12 cellular contexts compared by ENCODE assay signal in the genomic region with DNA sequence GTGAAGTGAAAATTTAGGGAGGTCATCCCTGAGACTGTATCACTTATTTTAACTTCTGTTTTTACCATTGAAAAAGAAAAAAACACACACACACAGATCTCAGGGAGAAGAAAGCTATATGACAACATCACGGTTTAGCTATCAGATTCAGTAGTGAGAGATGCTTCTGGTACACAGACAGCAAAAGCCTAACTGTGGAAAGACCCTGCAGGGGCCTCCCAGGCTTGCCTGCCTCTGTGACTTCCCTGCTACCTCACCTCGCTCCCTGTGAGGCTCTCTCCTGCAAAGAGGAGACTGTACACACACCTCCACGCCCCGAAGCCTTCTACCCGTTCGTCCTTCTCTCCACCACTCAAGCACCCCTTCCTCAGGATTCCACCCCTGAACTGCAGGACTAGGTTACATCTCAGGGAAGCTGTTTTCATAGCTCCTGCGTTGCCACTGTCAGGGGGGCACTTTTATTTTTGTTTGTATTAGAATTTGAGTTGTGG.
DNase-seq lines count a peak whose midpoint lies in the region; ATAC-seq and TF ChIP-seq lines count a peak whose summit lies in the region.
"Had no signal": no experiment of that assay in that cellular context is flagged by ENCODE, and none has a peak within 500 bp of the region (broad histone marks: within the 10 kb centered on the region; RNA-seq: fewer than 3 reads in every experiment).

No MANE protein-coding gene starts in this region.

- H3K9me3 Mint-ChIP-seq in activated naive CD4-positive, alpha-beta T cell treated with anti-CD3 and anti-CD28 coated beads for 36 hours: no peaks in the 10 kb centered on the region
- H3K9me3 Mint-ChIP-seq in endodermal cell: no peaks in the 10 kb centered on the region
- no peaks in the 10 kb centered on the region for H3K9me3 Mint-ChIP-seq in progenitor cell of endocrine pancreas (ENCODE audit: low read depth)
- H3K9me3 Mint-ChIP-seq: effector memory CD8-positive, alpha-beta T cell had no signal

- CTCF ChIA-PET in activated naive CD4-positive, alpha-beta T cell treated with anti-CD3 and anti-CD28 coated beads for 36 hours (lab: Charles Lee): interaction anchor here (0.9 to 1.4 kb wide), 3 partner anchors 10 to 89 kb away, joined by 3 to 7 read pairs (median 3); no protein-coding TSS in a partner anchor

- peaks cover 6% of the 10 kb centered on the region for H3K4me1 Mint-ChIP-seq in activated naive CD4-positive, alpha-beta T cell treated with anti-CD3 and anti-CD28 coated beads for 36 hours (ENCODE audit: low read depth)
- H3K4me1 Mint-ChIP-seq in endodermal cell (peaks cover 22% of the 10 kb centered on the region), progenitor cell of endocrine pancreas (ENCODE audit: low read depth) (peaks cover 16% of the 10 kb centered on the region)

- no peaks in the 10 kb centered on the region for H3K36me3 ChIP-seq in endodermal cell (ENCODE audit: control insufficient read depth, insufficient read depth, low read length)
- H3K36me3 ChIP-seq: thyroid gland had no signal

- H3K4me3 ChIP-seq in endodermal cell (ENCODE audit: low read length): no peak overlapping the region
- H3K4me3 ChIP-seq: thyroid gland had no signal

- no peaks in the 10 kb centered on the region for H3K4me1 ChIP-seq in endodermal cell (ENCODE audit: control insufficient read depth, insufficient read depth, low read length)
- H3K4me1 ChIP-seq: thyroid gland had no signal

- H3K27ac Mint-ChIP-seq in activated naive CD4-positive, alpha-beta T cell treated with anti-CD3 and anti-CD28 coated beads for 36 hours: peak overlapping the region; percentile 83
- H3K27ac Mint-ChIP-seq in endodermal cell (peak overlapping the region; percentile 17), progenitor cell of endocrine pancreas (peak overlapping the region; percentile 70)

- H3K27ac ChIP-seq in endodermal cell (ENCODE audit: low read depth, low read length): no peak overlapping the region
- H3K27ac ChIP-seq: thyroid gland had no signal

- 83% methylated on average over 7 of the region's 7 CpGs; no CpG with 5 or more reads in 1 of the 2 experiments for WGBS in endodermal cell (ENCODE audit: insufficient coverage in 1 of 2, insufficient read length in 1 of 2), 2 experiments

- no peak for ATAC-seq in HG02852 (IDR thresholded peaks at IDR 0.05; ENCODE audit: unreplicated experiment)

- no peaks in the 10 kb centered on the region for H3K9me3 ChIP-seq in endodermal cell (ENCODE audit: control insufficient read depth, low read length)
- H3K9me3 ChIP-seq: thyroid gland had no signal

- no peaks in the 10 kb centered on the region for H3K27me3 ChIP-seq in endodermal cell (ENCODE audit: control insufficient read depth, insufficient read depth, low read length, poor library complexity, severe bottlenecking)
- H3K27me3 ChIP-seq: thyroid gland had no signal

- no peaks in the 10 kb centered on the region for H3K27me3 Mint-ChIP-seq in activated naive CD4-positive, alpha-beta T cell treated with anti-CD3 and anti-CD28 coated beads for 36 hours (ENCODE audit: low read depth)
- H3K27me3 Mint-ChIP-seq in endodermal cell (ENCODE audit: insufficient read depth) (no peaks in the 10 kb centered on the region), progenitor cell of endocrine pancreas (no peaks in the 10 kb centered on the region)

- no peak overlapping the region for H3K9ac ChIP-seq in endodermal cell (ENCODE audit: extremely low read depth, low read length, poor library complexity, severe bottlenecking)

- DNase-seq in activated naive CD4-positive, alpha-beta T cell treated with anti-CD3 and anti-CD28 coated beads for 36 hours: peak; percentile 24
- DNase-seq in activated naive CD4-positive, alpha-beta T cell treated with anti-CD3 and anti-CD28 coated beads, Interleukin-2, amount 50 U/mL, for 16 hours: no peak
- DNase-seq in NCI-H69 (lab: John Stamatoyannopoulos, UW): peak; percentile 46
- DNase-seq in endodermal cell: no peak
- no peak for DNase-seq in progenitor cell of endocrine pancreas (ENCODE audit: low spot score, unreplicated experiment)
- DNase-seq in 8988T: no peak
- no peak for DNase-seq in glomerular visceral epithelial cell (ENCODE audit: extremely low spot score)
- DNase-seq: DMS79 treated with DMSO at 0.1 percent for 48 hours, SIG-M5, thyroid gland had no signal

- intact Hi-C loops in activated naive CD4-positive, alpha-beta T cell treated with anti-CD3 and anti-CD28 coated beads for 36 hours (cut with micrococcal nuclease): loop anchor here (1.0 to 5.0 kb wide), 3 partner anchors 77 to 175 kb away; no protein-coding TSS in a partner anchor

- TF ChIP-seq CTCF in endodermal cell (conservative IDR thresholded peaks at IDR 0.05) (no peak), progenitor cell of endocrine pancreas (IDR thresholded peaks at IDR 0.05; ENCODE audit: unreplicated experiment) (no peak)

- no peaks in the 10 kb centered on the region for H3K36me3 Mint-ChIP-seq in activated naive CD4-positive, alpha-beta T cell treated with anti-CD3 and anti-CD28 coated beads for 36 hours (ENCODE audit: low read depth)
- no peaks in the 10 kb centered on the region for H3K36me3 Mint-ChIP-seq in endodermal cell (ENCODE audit: low read depth)
- H3K36me3 Mint-ChIP-seq in progenitor cell of endocrine pancreas (ENCODE audit: insufficient read depth): no peaks in the 10 kb centered on the region

- peak overlapping the region; percentile 55 for H3K4me3 Mint-ChIP-seq in activated naive CD4-positive, alpha-beta T cell treated with anti-CD3 and anti-CD28 coated beads for 36 hours
- H3K4me3 Mint-ChIP-seq in endodermal cell: peak overlapping the region; percentile 27
- no peak overlapping the region for H3K4me3 Mint-ChIP-seq in progenitor cell of endocrine pancreas (ENCODE audit: low read depth)

Comparison
In these comparisons a context has a peak if more than half of its experiments do, and no peak if none do; other contexts are left out.
1. DNase-seq: peak in activated naive CD4-positive, alpha-beta T cell treated with anti-CD3 and anti-CD28 coated beads for 36 hours (single experiment) and NCI-H69 (single experiment); none in activated naive CD4-positive, alpha-beta T cell treated with anti-CD3 and anti-CD28 coated beads, Interleukin-2, amount 50 U/mL, for 16 hours (single experiment), endodermal cell (single experiment), progenitor cell of endocrine pancreas (single experiment), 8988T (single experiment) and glomerular visceral epithelial cell (single experiment).
2. H3K27ac Mint-ChIP-seq: peak in every context shown above with its lines; median percentile 83 in activated naive CD4-positive, alpha-beta T cell treated with anti-CD3 and anti-CD28 coated beads for 36 hours; 70 in progenitor cell of endocrine pancreas; 17 in endodermal cell.